Comparison of ENCODE assay signal across 1 cellular context in genomic region chr1:159005161-159005560, GRCh38.
TF ChIP-seq lines count a peak whose summit lies in the region.

No MANE protein-coding gene starts in this region.

TF ChIP-seq in GM23338, 12 proteins besides CTCF, POLR2A, EP300 and RAD21 (continued from another document):
- TF ChIP-seq REST (IDR thresholded peaks at IDR 0.05; ENCODE audit: unreplicated experiment) (no peak), ZNF114 (CRISPR knock-in tag; IDR thresholded peaks at IDR 0.05) (no peak), ETS1 (IDR thresholded peaks at IDR 0.05) (no peak), CREB1 (CRISPR knock-in tag; IDR thresholded peaks at IDR 0.05; ENCODE audit: low read depth) (no peak), ZNF331 (CRISPR knock-in tag; IDR thresholded peaks at IDR 0.05; ENCODE audit: low read depth) (no peak), EZH2phosphoT487 (IDR thresholded peaks at IDR 0.05; ENCODE audit: unreplicated experiment) (no peak)
